Comparison of ENCODE assay signal across 1 cellular context in the genomic region with DNA sequence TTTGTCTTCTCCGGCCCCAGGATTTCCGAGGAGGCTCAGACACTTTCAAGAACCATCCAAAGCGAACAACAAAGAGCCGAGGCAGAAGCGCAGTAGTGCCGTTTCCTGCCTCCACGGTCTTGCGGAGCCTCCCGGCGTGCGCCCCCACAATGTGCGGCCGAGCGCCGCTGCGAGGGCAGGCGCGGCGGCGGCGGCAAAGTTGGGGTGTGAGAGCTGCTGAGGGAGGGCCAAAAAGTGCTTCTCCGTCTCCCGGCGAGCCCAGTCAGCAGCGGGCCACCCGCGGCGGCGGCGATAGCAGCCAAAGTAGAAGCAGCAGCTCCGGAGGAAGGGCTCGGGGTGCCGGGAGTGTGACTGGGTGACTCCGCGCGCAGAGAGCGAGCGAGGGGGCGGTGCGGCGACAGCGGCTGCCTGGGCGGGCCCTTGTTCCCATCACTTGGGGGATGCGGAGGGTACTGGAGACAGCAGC.
A peak's percentile ranks its signal among the peaks of the same experiment; 100 is the strongest.
TF ChIP-seq lines count a peak whose summit lies in the region.

No MANE protein-coding gene starts in this region.

TF ChIP-seq in HepG2, 621 proteins besides CTCF, POLR2A, EP300 and RAD21 (continued from another document):
- TF ChIP-seq, protein P1, sequence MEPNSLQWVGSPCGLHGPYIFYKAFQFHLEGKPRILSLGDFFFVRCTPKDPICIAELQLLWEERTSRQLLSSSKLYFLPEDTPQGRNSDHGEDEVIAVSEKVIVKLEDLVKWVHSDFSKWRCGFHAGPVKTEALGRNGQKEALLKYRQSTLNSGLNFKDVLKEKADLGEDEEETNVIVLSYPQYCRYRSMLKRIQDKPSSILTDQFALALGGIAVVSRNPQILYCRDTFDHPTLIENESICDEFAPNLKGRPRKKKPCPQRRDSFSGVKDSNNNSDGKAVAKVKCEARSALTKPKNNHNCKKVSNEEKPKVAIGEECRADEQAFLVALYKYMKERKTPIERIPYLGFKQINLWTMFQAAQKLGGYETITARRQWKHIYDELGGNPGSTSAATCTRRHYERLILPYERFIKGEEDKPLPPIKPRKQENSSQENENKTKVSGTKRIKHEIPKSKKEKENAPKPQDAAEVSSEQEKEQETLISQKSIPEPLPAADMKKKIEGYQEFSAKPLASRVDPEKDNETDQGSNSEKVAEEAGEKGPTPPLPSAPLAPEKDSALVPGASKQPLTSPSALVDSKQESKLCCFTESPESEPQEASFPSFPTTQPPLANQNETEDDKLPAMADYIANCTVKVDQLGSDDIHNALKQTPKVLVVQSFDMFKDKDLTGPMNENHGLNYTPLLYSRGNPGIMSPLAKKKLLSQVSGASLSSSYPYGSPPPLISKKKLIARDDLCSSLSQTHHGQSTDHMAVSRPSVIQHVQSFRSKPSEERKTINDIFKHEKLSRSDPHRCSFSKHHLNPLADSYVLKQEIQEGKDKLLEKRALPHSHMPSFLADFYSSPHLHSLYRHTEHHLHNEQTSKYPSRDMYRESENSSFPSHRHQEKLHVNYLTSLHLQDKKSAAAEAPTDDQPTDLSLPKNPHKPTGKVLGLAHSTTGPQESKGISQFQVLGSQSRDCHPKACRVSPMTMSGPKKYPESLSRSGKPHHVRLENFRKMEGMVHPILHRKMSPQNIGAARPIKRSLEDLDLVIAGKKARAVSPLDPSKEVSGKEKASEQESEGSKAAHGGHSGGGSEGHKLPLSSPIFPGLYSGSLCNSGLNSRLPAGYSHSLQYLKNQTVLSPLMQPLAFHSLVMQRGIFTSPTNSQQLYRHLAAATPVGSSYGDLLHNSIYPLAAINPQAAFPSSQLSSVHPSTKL (CRISPR knock-in tag; IDR thresholded peaks at IDR 0.05) = peak; percentile 15; the same call in 1 of the 2 replicates
- TF ChIP-seq ZSCAN29 (CRISPR knock-in tag; conservative IDR thresholded peaks at IDR 0.05) = 0 out of 2 replicates have a peak, but pooled peaks have one; percentile 76
- TF ChIP-seq ZNF274 (CRISPR knock-in tag; IDR thresholded peaks at IDR 0.05) = peak; percentile 61; the same call in 1 of the 2 replicates
- TF ChIP-seq ZNF205 (CRISPR knock-in tag; IDR thresholded peaks at IDR 0.05) = 0 out of 2 replicates have a peak, but pooled peaks have one; percentile 24
- TF ChIP-seq, protein P2, sequence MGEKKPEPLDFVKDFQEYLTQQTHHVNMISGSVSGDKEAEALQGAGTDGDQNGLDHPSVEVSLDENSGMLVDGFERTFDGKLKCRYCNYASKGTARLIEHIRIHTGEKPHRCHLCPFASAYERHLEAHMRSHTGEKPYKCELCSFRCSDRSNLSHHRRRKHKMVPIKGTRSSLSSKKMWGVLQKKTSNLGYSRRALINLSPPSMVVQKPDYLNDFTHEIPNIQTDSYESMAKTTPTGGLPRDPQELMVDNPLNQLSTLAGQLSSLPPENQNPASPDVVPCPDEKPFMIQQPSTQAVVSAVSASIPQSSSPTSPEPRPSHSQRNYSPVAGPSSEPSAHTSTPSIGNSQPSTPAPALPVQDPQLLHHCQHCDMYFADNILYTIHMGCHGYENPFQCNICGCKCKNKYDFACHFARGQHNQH (CRISPR knock-in tag; IDR thresholded peaks at IDR 0.05) = peak; percentile 12; the same call in 1 of the 2 replicates
- TF ChIP-seq, protein P3, sequence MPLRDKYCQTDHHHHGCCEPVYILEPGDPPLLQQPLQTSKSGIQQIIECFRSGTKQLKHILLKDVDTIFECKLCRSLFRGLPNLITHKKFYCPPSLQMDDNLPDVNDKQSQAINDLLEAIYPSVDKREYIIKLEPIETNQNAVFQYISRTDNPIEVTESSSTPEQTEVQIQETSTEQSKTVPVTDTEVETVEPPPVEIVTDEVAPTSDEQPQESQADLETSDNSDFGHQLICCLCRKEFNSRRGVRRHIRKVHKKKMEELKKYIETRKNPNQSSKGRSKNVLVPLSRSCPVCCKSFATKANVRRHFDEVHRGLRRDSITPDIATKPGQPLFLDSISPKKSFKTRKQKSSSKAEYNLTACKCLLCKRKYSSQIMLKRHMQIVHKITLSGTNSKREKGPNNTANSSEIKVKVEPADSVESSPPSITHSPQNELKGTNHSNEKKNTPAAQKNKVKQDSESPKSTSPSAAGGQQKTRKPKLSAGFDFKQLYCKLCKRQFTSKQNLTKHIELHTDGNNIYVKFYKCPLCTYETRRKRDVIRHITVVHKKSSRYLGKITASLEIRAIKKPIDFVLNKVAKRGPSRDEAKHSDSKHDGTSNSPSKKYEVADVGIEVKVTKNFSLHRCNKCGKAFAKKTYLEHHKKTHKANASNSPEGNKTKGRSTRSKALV (CRISPR knock-in tag; IDR thresholded peaks at IDR 0.05) = peak; percentile 80; the same call in 1 of the 2 replicates
- TF ChIP-seq KLF6 (CRISPR knock-in tag; IDR thresholded peaks at IDR 0.05) = 0 out of 2 replicates have a peak, but pooled peaks have one; percentile 41
- TF ChIP-seq ZNF777 (CRISPR knock-in tag; IDR thresholded peaks at IDR 0.05) = 0 out of 2 replicates have a peak, but pooled peaks have one; percentile 38
- TF ChIP-seq ZNF30 (CRISPR knock-in tag; IDR thresholded peaks at IDR 0.05) = no peak
TF ChIP-seq in HepG2: peak in this region for 83.
